Comparison of ENCODE assay signal across 17 cellular contexts in genomic region chr1:181255270-181255929, GRCh38.
DNase-seq lines count a peak whose midpoint lies in the region; ATAC-seq, FAIRE-seq and TF ChIP-seq lines count a peak whose summit lies in the region.
"Had no signal": no experiment of that assay in that cellular context is flagged by ENCODE, and none has a peak within 500 bp of the region (broad histone marks: within the 10 kb centered on the region; RNA-seq: fewer than 3 reads in every experiment).

No MANE protein-coding gene starts in this region.

- no peaks in the 10 kb centered on the region for H4K20me1 ChIP-seq in astrocyte (ENCODE audit: insufficient read depth, low read length)
- H4K20me1 ChIP-seq: BLaER1 had no signal

- H3K4me3 ChIP-seq in right atrium auricular region (no peak overlapping the region), astrocyte (ENCODE audit: insufficient read depth, low read depth, low read length) (no peak overlapping the region)
- H3K4me3 ChIP-seq: BLaER1, mucosa of descending colon, thoracic aorta had no signal

- no peaks in the 10 kb centered on the region for H3K79me2 ChIP-seq in astrocyte (ENCODE audit: insufficient read depth, low read length)

- TF ChIP-seq CTCF in right atrium auricular region (IDR thresholded peaks at IDR 0.05) (no peak), astrocyte (IDR thresholded peaks at IDR 0.05; ENCODE audit: insufficient read depth, low read depth, low read length) (no peak)

- H3K9me3 Mint-ChIP-seq in astrocyte (ENCODE audit: unreplicated experiment) (peaks cover 7% of the 10 kb centered on the region), immature natural killer cell (peaks cover 6 to 29% (median 13%) of the 10 kb centered on the region in 6 donors)

- H3K27ac Mint-ChIP-seq in astrocyte (ENCODE audit: unreplicated experiment) (peak overlapping the region; percentile 37), immature natural killer cell (peak overlapping the region in 1 of 6 donors; percentile 36)
- H3K27ac Mint-ChIP-seq: activated T-helper 17 cell treated with anti-CD3 and anti-CD28 coated beads, Interleukin-2, amount 50 U/mL, for 72 hours had no signal

- H3K36me3 ChIP-seq in right atrium auricular region (no peaks in the 10 kb centered on the region), astrocyte (ENCODE audit: insufficient read depth, low read length) (no peaks in the 10 kb centered on the region)
- H3K36me3 ChIP-seq: BLaER1, thoracic aorta had no signal

- H3K4me1 Mint-ChIP-seq in astrocyte (ENCODE audit: low read depth, unreplicated experiment) (peaks cover 8% of the 10 kb centered on the region), immature natural killer cell (no peaks in the 10 kb centered on the region)
- H3K4me1 Mint-ChIP-seq: activated T-helper 17 cell treated with anti-CD3 and anti-CD28 coated beads, Interleukin-2, amount 50 U/mL, for 72 hours had no signal

- peak; percentile 80 for FAIRE-seq in astrocyte (lab: Jason Lieb, UNC)

- DNase-seq in Right ventricle myocardium superior: peak; percentile 43
- DNase-seq in right atrium auricular region (ENCODE audit: low spot score): no peak
- DNase-seq in astrocyte (ENCODE audit: low read depth): peak; percentile 98
- peak; percentile 97 for DNase-seq in iris pigment epithelial cell (ENCODE audit: low read depth)
- DNase-seq in GF-D8 (lab: John Stamatoyannopoulos, UW): no peak
- DNase-seq in immature natural killer cell: no peak
- DNase-seq in activated CD8-positive, alpha-beta memory T cell treated with anti-CD3 and anti-CD28 coated beads, Interleukin-2, amount 50 U/mL, for 4 hours: no peak
- DNase-seq: effector memory CD4-positive, alpha-beta T cell; H7; mucosa of descending colon; stimulated activated CD4-positive, alpha-beta T cell treated with anti-CD3 and anti-CD28 coated beads, Interleukin-2, amount 100 ng/mL, for 24 hours; T-helper 2 cell had no signal

- H3K4me3 Mint-ChIP-seq in astrocyte (ENCODE audit: unreplicated experiment) (no peak overlapping the region), immature natural killer cell (no peak overlapping the region)
- H3K4me3 Mint-ChIP-seq: activated T-helper 17 cell treated with anti-CD3 and anti-CD28 coated beads, Interleukin-2, amount 50 U/mL, for 72 hours had no signal

- no peaks in the 10 kb centered on the region for H3K36me3 Mint-ChIP-seq in astrocyte (ENCODE audit: low read depth, unreplicated experiment)
- no peaks in the 10 kb centered on the region for H3K36me3 Mint-ChIP-seq in immature natural killer cell

- H3K27me3 Mint-ChIP-seq in astrocyte (ENCODE audit: low read depth, unreplicated experiment) (peaks cover 13% of the 10 kb centered on the region), immature natural killer cell (ENCODE audit: low read depth in 3 of 3) (peaks cover 2 to 14% (median 6%) of the 10 kb centered on the region in 3 donors)

- no peaks in the 10 kb centered on the region for H3K4me1 ChIP-seq in right atrium auricular region
- peaks cover 11% of the 10 kb centered on the region for H3K4me1 ChIP-seq in astrocyte (ENCODE audit: insufficient read depth, low read length)
- H3K4me1 ChIP-seq: BLaER1 had no signal

- intact Hi-C loops in Right ventricle myocardium superior (cut with DNase I): no loop called here

- no peak overlapping the region for H2AFZ ChIP-seq in astrocyte (ENCODE audit: low read depth, low read length)

- H3K4me2 ChIP-seq in astrocyte (ENCODE audit: low read length): peak overlapping the region; percentile 40
- H3K4me2 ChIP-seq: BLaER1 had no signal

- ATAC-seq in Right ventricle myocardium superior (ENCODE audit: poor library complexity) (peak; percentile 79), GM19395 (IDR thresholded peaks at IDR 0.05; ENCODE audit: unreplicated experiment) (no peak)
- ATAC-seq: activated T-helper 17 cell treated with anti-CD3 and anti-CD28 coated beads, Interleukin-2, amount 50 U/mL, for 72 hours; mucosa of descending colon had no signal

- H3K9me3 ChIP-seq in right atrium auricular region: no peaks in the 10 kb centered on the region
- H3K9me3 ChIP-seq in astrocyte (ENCODE audit: insufficient read depth, low read depth, low read length): no peaks in the 10 kb centered on the region
- H3K9me3 ChIP-seq: thoracic aorta had no signal

- H3K9ac ChIP-seq in astrocyte (ENCODE audit: low read length): no peak overlapping the region
- H3K9ac ChIP-seq: BLaER1 had no signal

- no peaks in the 10 kb centered on the region for H3K27me3 ChIP-seq in right atrium auricular region
- no peaks in the 10 kb centered on the region for H3K27me3 ChIP-seq in astrocyte (ENCODE audit: insufficient read depth, low read length)
- H3K27me3 ChIP-seq: BLaER1 had no signal

- no peak overlapping the region for H3K27ac ChIP-seq in right atrium auricular region
- H3K27ac ChIP-seq in astrocyte (ENCODE audit: low read depth, low read length): no peak overlapping the region
- H3K27ac ChIP-seq: BLaER1, HL-60, thoracic aorta had no signal

Comparison
In these comparisons a context has a peak if more than half of its experiments do, and no peak if none do; other contexts are left out.
1. DNase-seq: peak in Right ventricle myocardium superior (single experiment), astrocyte (single experiment) and iris pigment epithelial cell (single experiment); none in right atrium auricular region (single experiment), GF-D8 (single experiment), immature natural killer cell (0 of 3) and activated CD8-positive, alpha-beta memory T cell treated with anti-CD3 and anti-CD28 coated beads, Interleukin-2, amount 50 U/mL, for 4 hours (single experiment).